In the genomic region with DNA sequence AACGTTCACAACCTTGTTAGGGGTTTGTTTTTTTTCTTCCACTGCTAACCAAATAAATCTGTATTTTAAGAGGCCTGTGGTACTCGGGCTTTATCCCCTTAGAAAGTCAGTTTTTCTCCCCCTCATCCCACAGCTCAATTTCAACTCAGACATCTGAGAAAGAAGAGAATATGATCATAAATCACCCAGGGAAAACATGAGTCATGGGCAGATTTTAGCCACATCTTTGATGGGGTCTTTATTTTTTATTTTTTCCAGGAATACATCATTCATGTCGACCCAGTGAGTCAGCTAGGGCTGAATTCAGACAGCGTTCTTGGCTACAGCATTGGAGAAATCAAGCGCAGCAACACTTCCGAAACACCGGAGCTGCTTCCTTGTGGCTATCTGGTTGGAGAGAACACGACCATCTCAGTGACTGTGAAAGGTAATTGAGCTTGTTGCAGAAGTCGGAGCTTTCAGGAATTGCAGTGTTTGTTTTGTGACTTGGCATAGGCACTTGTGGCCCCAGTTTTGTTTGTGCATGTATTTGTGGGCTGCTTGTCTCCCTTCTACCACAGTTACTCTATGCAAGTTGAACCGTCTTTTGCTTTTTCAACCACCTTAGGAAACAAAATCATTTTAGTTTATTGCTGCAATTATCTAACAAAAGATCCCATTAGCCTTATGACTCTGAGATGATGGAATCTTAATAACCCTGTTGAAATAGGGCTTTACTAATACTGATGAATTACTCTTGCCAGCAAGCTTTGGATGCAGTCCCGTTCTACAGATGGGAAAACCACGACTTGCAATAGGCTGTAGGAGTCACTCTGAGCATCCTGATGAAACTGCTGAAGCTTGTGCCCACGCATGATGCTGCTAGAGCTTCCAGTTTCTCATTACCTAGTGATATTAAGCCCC, we compare ENCODE assay signal across 13 cellular contexts.
DNase-seq lines count a peak whose midpoint lies in the region; FAIRE-seq and TF ChIP-seq lines count a peak whose summit lies in the region.
"Had no signal": no experiment of that assay in that cellular context is flagged by ENCODE, and none has a peak within 500 bp of the region (broad histone marks: within the 10 kb centered on the region; RNA-seq: fewer than 3 reads in every experiment).

No MANE protein-coding gene starts in this region.

- no peaks in the 10 kb centered on the region for H3K9me3 Mint-ChIP-seq in CD8-positive, alpha-beta memory T cell
- H3K9me3 Mint-ChIP-seq in Caco-2 (ENCODE audit: unreplicated experiment) = no peaks in the 10 kb centered on the region
- H3K9me3 Mint-ChIP-seq: activated T-cell treated with anti-CD3 and anti-CD28 coated beads, Interleukin-2, amount 50 U/mL, for 24 hours; H9; neural crest cell had no signal

- H3K36me3 ChIP-seq in adipocyte (ENCODE audit: control insufficient read depth, insufficient read depth, low read length, severe bottlenecking) (peaks cover 89% of the 10 kb centered on the region), kidney epithelial cell (ENCODE audit: control insufficient read depth, insufficient read depth, low read length) (peaks cover 1% of the 10 kb centered on the region), Caco-2 (ENCODE audit: control insufficient read depth, insufficient read depth, low read length) (peaks cover 3% of the 10 kb centered on the region)
- no peaks in the 10 kb centered on the region for H3K36me3 ChIP-seq in CD8-positive, alpha-beta memory T cell (ENCODE audit: insufficient read depth, low read length)

- no TSS peak for BruUV-seq in Caco-2 (replicated peaks; lab: Mats Ljungman, UMichigan)

- TF ChIP-seq CTCF in kidney epithelial cell (IDR thresholded peaks at IDR 0.05; ENCODE audit: insufficient read depth, low read length, poor library complexity, severe bottlenecking) = no peak
- no peak for TF ChIP-seq CTCF in Caco-2 (IDR thresholded peaks at IDR 0.05; ENCODE audit: insufficient read depth in 1 of 2, low read depth in 1 of 2, low read length in 1 of 2, severe bottlenecking in 1 of 2, unreplicated experiment in 1 of 2)

- H3K4me1 Mint-ChIP-seq in CD8-positive, alpha-beta memory T cell = peaks cover 3 to 6% (median 3%) of the 10 kb centered on the region in 3 donors
- H3K4me1 Mint-ChIP-seq in Caco-2 (ENCODE audit: low read depth, unreplicated experiment) = no peaks in the 10 kb centered on the region

- H3K9me3 ChIP-seq in adipocyte (ENCODE audit: control insufficient read depth, low read length) (no peaks in the 10 kb centered on the region), Caco-2 (no peaks in the 10 kb centered on the region)
- no peaks in the 10 kb centered on the region for H3K9me3 ChIP-seq in CD8-positive, alpha-beta memory T cell (ENCODE audit: low read length)
- H3K9me3 ChIP-seq: SJCRH30 had no signal

- peaks cover 17% of the 10 kb centered on the region for H3K4me1 ChIP-seq in adipocyte (ENCODE audit: control insufficient read depth, insufficient read depth, low read length)
- H3K4me1 ChIP-seq in CD8-positive, alpha-beta memory T cell (ENCODE audit: insufficient read depth, low read length) = no peaks in the 10 kb centered on the region
- no peaks in the 10 kb centered on the region for H3K4me1 ChIP-seq in Caco-2
- H3K4me1 ChIP-seq: SJCRH30 had no signal

- H3K4me3 ChIP-seq in adipocyte (ENCODE audit: low read length) (no peak overlapping the region), kidney epithelial cell (ENCODE audit: low read depth, low read length) (no peak overlapping the region), Caco-2 (ENCODE audit: low read depth, low read length) (no peak overlapping the region)
- H3K4me3 ChIP-seq in CD8-positive, alpha-beta memory T cell (ENCODE audit: low read length) = no peak overlapping the region
- H3K4me3 ChIP-seq: SJCRH30 had no signal

- POLR2A ChIA-PET in CD8-positive, alpha-beta memory T cell (lab: Charles Lee) = no interaction called here
- POLR2A ChIA-PET in Caco-2 (lab: Charles Lee) = no interaction called here

- no peaks in the 10 kb centered on the region for H3K36me3 Mint-ChIP-seq in CD8-positive, alpha-beta memory T cell
- H3K36me3 Mint-ChIP-seq in Caco-2 (ENCODE audit: insufficient read depth, unreplicated experiment) = peaks cover 83% of the 10 kb centered on the region

- peak; percentile 24 for DNase-seq in NCI-H1092 treated with DMSO at 0.1 percent for 48 hours (lab: John Stamatoyannopoulos, UW)
- no peak for DNase-seq in NCI-H1092 (lab: John Stamatoyannopoulos, UW)
- peak; percentile 85 for DNase-seq in adipocyte (ENCODE audit: low read depth)
- peak; percentile 58 for DNase-seq in kidney epithelial cell (ENCODE audit: low read depth)
- DNase-seq in urothelium cell line (ENCODE audit: low spot score) = peak; percentile 70
- DNase-seq in CD8-positive, alpha-beta memory T cell = no peak
- DNase-seq in Caco-2 = no peak
- DNase-seq in islet precursor cell = no peak
- DNase-seq: activated T-cell treated with anti-CD3 and anti-CD28 coated beads, Interleukin-2, amount 50 U/mL, for 24 hours; H9; SJCRH30 had no signal

- H3K27me3 ChIP-seq in adipocyte (replicated peaks; ENCODE audit: control insufficient read depth, insufficient read depth, low read length) (no peaks in the 10 kb centered on the region), kidney epithelial cell (ENCODE audit: control insufficient read depth, insufficient read depth, low read length) (no peaks in the 10 kb centered on the region), Caco-2 (replicated peaks; ENCODE audit: control insufficient read depth, insufficient read depth, low read length) (no peaks in the 10 kb centered on the region)
- H3K27me3 ChIP-seq in CD8-positive, alpha-beta memory T cell (ENCODE audit: insufficient read depth, low read length, poor library complexity, severe bottlenecking) = no peaks in the 10 kb centered on the region
- H3K27me3 ChIP-seq: SJCRH30 had no signal

- FAIRE-seq in urothelium cell line (lab: Jason Lieb, UNC) = peak; percentile 17

- no peak overlapping the region for H3K27ac ChIP-seq in CD8-positive, alpha-beta memory T cell (ENCODE audit: low read depth, low read length)
- H3K27ac ChIP-seq: 22Rv1, SJCRH30 had no signal

- H3K4me3 Mint-ChIP-seq in CD8-positive, alpha-beta memory T cell = no peak overlapping the region
- H3K4me3 Mint-ChIP-seq in Caco-2 (ENCODE audit: unreplicated experiment) = no peak overlapping the region
- H3K4me3 Mint-ChIP-seq: activated T-cell treated with anti-CD3 and anti-CD28 coated beads, Interleukin-2, amount 50 U/mL, for 24 hours; H9; neural crest cell had no signal

- H3K27ac Mint-ChIP-seq in CD8-positive, alpha-beta memory T cell = no peak overlapping the region
- H3K27ac Mint-ChIP-seq in Caco-2 (ENCODE audit: unreplicated experiment) = no peak overlapping the region
- H3K27ac Mint-ChIP-seq: activated T-cell treated with anti-CD3 and anti-CD28 coated beads, Interleukin-2, amount 50 U/mL, for 24 hours had no signal

- H3K9ac ChIP-seq in adipocyte (ENCODE audit: low read length) = peak overlapping the region; percentile 43

- intact Hi-C loops in Caco-2 (cut with micrococcal nuclease; ENCODE audit: unreplicated experiment) = no loop called here

- peaks cover 0 to 4% of the 10 kb centered on the region in 2 donors for H3K27me3 Mint-ChIP-seq in CD8-positive, alpha-beta memory T cell
- H3K27me3 Mint-ChIP-seq in Caco-2 (ENCODE audit: insufficient read depth, unreplicated experiment) = no peaks in the 10 kb centered on the region
- H3K27me3 Mint-ChIP-seq: activated T-cell treated with anti-CD3 and anti-CD28 coated beads, Interleukin-2, amount 50 U/mL, for 24 hours had no signal

- CTCF ChIA-PET in CD8-positive, alpha-beta memory T cell (lab: Charles Lee) = no interaction called here
- CTCF ChIA-PET in Caco-2 (lab: Charles Lee) = no interaction called here

Comparison
In these comparisons a context has a peak if more than half of its experiments do, and no peak if none do; other contexts are left out.
1. DNase-seq: peak in NCI-H1092 treated with DMSO at 0.1 percent for 48 hours (single experiment), adipocyte (single experiment), kidney epithelial cell (single experiment) and urothelium cell line (single experiment); none in NCI-H1092 (single experiment), CD8-positive, alpha-beta memory T cell (0 of 5), Caco-2 (0 of 2) and islet precursor cell (single experiment).